Comparison of ENCODE assay signal across 26 cellular contexts in genomic region chr12:95208678-95209077, GRCh38. TPM values are rescaled to one million over a fixed set of nuclear protein-coding genes. Genes with fewer than 3 reads are reported as not detected.
DNase-seq lines count a peak whose midpoint lies in the region; ATAC-seq and TF ChIP-seq lines count a peak whose summit lies in the region.
"Had no signal": no experiment of that assay in that cellular context is flagged by ENCODE, and none has a peak within 500 bp of the region (broad histone marks: within the 10 kb centered on the region; RNA-seq: fewer than 3 reads in every experiment).

No MANE protein-coding gene starts in this region.

- no peak overlapping the region for H3K4me3 ChIP-seq in Panc1 (ENCODE audit: low read depth in 2 of 2, low read length in 2 of 2)
- H3K4me3 ChIP-seq in thyroid gland (replicated peaks in 1 of 3), result no peak overlapping the region
- H3K4me3 ChIP-seq in BE2C (ENCODE audit: low read depth, low read length), result no peak overlapping the region
- H3K4me3 ChIP-seq: SJSA1, spleen, tibial artery had no signal

- no peak overlapping the region for H3K4me3 Mint-ChIP-seq in T-cell
- H3K4me3 Mint-ChIP-seq: activated CD8-positive, alpha-beta memory T cell treated with anti-CD3 and anti-CD28 coated beads, Interleukin-2, amount 10 ng/mL, durations not matched to agents 7 days and 5 days; activated T-helper 17 cell treated with anti-CD3 and anti-CD28 coated beads, Interleukin-2, amount 50 U/mL, for 72 hours; naive thymus-derived CD4-positive, alpha-beta T cell; T-helper 1 cell treated with Interleukin-12 subunit alpha and Interleukin-12 subunit beta and Interleukin-4 antibody, amounts not matched to agents 30 μg/mL and 1 μg/mL, for 36 hours had no signal

- no peaks in the 10 kb centered on the region for H3K9me3 Mint-ChIP-seq in T-cell
- H3K9me3 Mint-ChIP-seq: activated naive CD4-positive, alpha-beta T cell treated with anti-CD3 and anti-CD28 coated beads, Interleukin-2, amount 50 U/mL, for 72 hours; activated T-helper 17 cell treated with anti-CD3 and anti-CD28 coated beads, Interleukin-2, amount 50 U/mL, for 72 hours; naive thymus-derived CD4-positive, alpha-beta T cell; T-helper 1 cell treated with Interleukin-12 subunit alpha and Interleukin-12 subunit beta and Interleukin-4 antibody, amounts not matched to agents 30 μg/mL and 1 μg/mL, for 36 hours had no signal

- H3K36me3 ChIP-seq in Panc1 (ENCODE audit: control insufficient read depth, insufficient read depth, low read length) (no peaks in the 10 kb centered on the region), thyroid gland (no peaks in the 10 kb centered on the region), BE2C (no peaks in the 10 kb centered on the region)
- H3K36me3 ChIP-seq: spleen, tibial artery had no signal

- CTCF ChIA-PET in Panc1 (lab: Charles Lee) (no interaction called here), T-cell (lab: Charles Lee) (no interaction called here)

- TF ChIP-seq CTCF in Panc1 (IDR thresholded peaks at IDR 0.05) (no peak), thyroid gland (IDR thresholded peaks at IDR 0.05) (no peak), BE2C (IDR thresholded peaks at IDR 0.05; ENCODE audit: low read depth, low read length) (no peak)

- intact Hi-C loops in Panc1 (cut with micrococcal nuclease; ENCODE audit: unreplicated experiment) (no loop called here), thyroid gland (cut with DNase I) (no loop called here)

- no peaks in the 10 kb centered on the region for H3K9me3 ChIP-seq in Panc1 (ENCODE audit: control insufficient read depth, insufficient read depth, low read depth, low read length)
- H3K9me3 ChIP-seq in thyroid gland, result no peaks in the 10 kb centered on the region
- H3K9me3 ChIP-seq in BE2C, result no peaks in the 10 kb centered on the region
- H3K9me3 ChIP-seq: SJSA1, spleen, tibial artery had no signal

- peaks cover 53% of the 10 kb centered on the region for H3K4me1 ChIP-seq in Panc1 (ENCODE audit: control insufficient read depth, insufficient read depth, low read length)
- peaks cover 33 to 36% of the 10 kb centered on the region in 2 donors for H3K4me1 ChIP-seq in thyroid gland
- H3K4me1 ChIP-seq in BE2C, result no peaks in the 10 kb centered on the region; the same call in 1 of the 2 replicates

- DNase-seq in NCI-H1417 (lab: John Stamatoyannopoulos, UW), result peak in 2 of 3 experiments; percentile 52 to 91
- no peak for DNase-seq in NCI-H1417 treated with DMSO at 0.1 percent for 48 hours (lab: John Stamatoyannopoulos, UW)
- DNase-seq in NCI-H2107 treated with DMSO at 0.1 percent for 48 hours (lab: John Stamatoyannopoulos, UW; ENCODE audit: unreplicated experiment), result peak; percentile 87
- no peak for DNase-seq in Panc1 (ENCODE audit: low read depth, low spot score)
- DNase-seq in thyroid gland, result peak; percentile 49 to 52
- DNase-seq in A172 (ENCODE audit: low spot score), result no peak
- DNase-seq in BE2C, result no peak
- no peak for DNase-seq in T-cell
- DNase-seq: 8988T; activated CD4-positive, alpha-beta T cell treated with anti-CD3 and anti-CD28 coated beads for 4 hours; activated CD8-positive, alpha-beta memory T cell treated with anti-CD3 and anti-CD28 coated beads, Interleukin-2, amount 10 ng/mL, durations not matched to agents 7 days and 5 days; aorta; caudate nucleus; dermis blood vessel endothelial cell; glutamatergic neuron; KG1; naive thymus-derived CD4-positive, alpha-beta T cell; NK-92 treated with Interleukin-12 subunit alpha and Interleukin-12 subunit beta, amount 100 ng/mL, for 24 hours; spleen; stimulated activated CD4-positive, alpha-beta T cell treated with anti-CD3 and anti-CD28 coated beads, Interleukin-4, amount 100 ng/mL, for 24 hours; stimulated activated naive CD8-positive, alpha-beta T cell treated with anti-CD3 and anti-CD28 coated beads, Interleukin-15, Interleukin-2, amounts not matched to agents 100 U/mL and 50 U/mL, for 24 hours; tibial artery had no signal

- 31 to 64% methylated on average over 7 of the region's 7 CpGs for WGBS in thyroid gland, 2 donors

- H3K27me3 ChIP-seq in Panc1 (ENCODE audit: control insufficient read depth, insufficient read depth, low read length), result no peaks in the 10 kb centered on the region
- no peaks in the 10 kb centered on the region for H3K27me3 ChIP-seq in thyroid gland
- no peaks in the 10 kb centered on the region for H3K27me3 ChIP-seq in BE2C
- H3K27me3 ChIP-seq: SJSA1, spleen, tibial artery had no signal

- POLR2A ChIA-PET in Panc1 (lab: Charles Lee) (no interaction called here), T-cell (lab: Charles Lee) (interaction anchor here in 1 of 2 donors (0.7 kb wide), 1 partner anchor 363 kb away, joined by 5 read pairs; no protein-coding TSS in a partner anchor)

- H3K27me3 Mint-ChIP-seq in T-cell, result peaks cover 0 to 2% of the 10 kb centered on the region in 2 donors
- H3K27me3 Mint-ChIP-seq: activated T-helper 17 cell treated with anti-CD3 and anti-CD28 coated beads, Interleukin-2, amount 50 U/mL, for 72 hours had no signal

- no peaks in the 10 kb centered on the region for H3K4me1 Mint-ChIP-seq in T-cell
- H3K4me1 Mint-ChIP-seq: activated CD8-positive, alpha-beta memory T cell treated with anti-CD3 and anti-CD28 coated beads, Interleukin-2, amount 10 ng/mL, durations not matched to agents 7 days and 5 days had no signal

- TF ChIP-seq POLR2A in thyroid gland (IDR thresholded peaks at IDR 0.05), result no peak

- in situ Hi-C loops in Panc1 (cut with HindIII; ENCODE audit: low pct_unique_long_range_greater_than_20kb, low sequenced_read_pairs), result loop anchor here (5.0 kb wide), 1 partner anchor 91 kb away; no protein-coding TSS in a partner anchor

- H3K27ac Mint-ChIP-seq in T-cell, result no peak overlapping the region
- H3K27ac Mint-ChIP-seq: activated CD8-positive, alpha-beta memory T cell treated with anti-CD3 and anti-CD28 coated beads, Interleukin-2, amount 10 ng/mL, durations not matched to agents 7 days and 5 days; activated naive CD4-positive, alpha-beta T cell treated with anti-CD3 and anti-CD28 coated beads, Interleukin-2, amount 50 U/mL, for 72 hours; activated T-helper 17 cell treated with anti-CD3 and anti-CD28 coated beads, Interleukin-2, amount 50 U/mL, for 72 hours; naive thymus-derived CD4-positive, alpha-beta T cell; T-helper 1 cell treated with Interleukin-12 subunit alpha and Interleukin-12 subunit beta and Interleukin-4 antibody, amounts not matched to agents 30 μg/mL and 1 μg/mL, for 36 hours had no signal

- peak overlapping the region; percentile 15 for H3K27ac ChIP-seq in Panc1 (ENCODE audit: low read length)
- H3K27ac ChIP-seq in thyroid gland, result peak overlapping the region in 2 of 3 donors; percentile 18 to 27
- H3K27ac ChIP-seq: SJSA1, spleen, tibial artery had no signal

- BruUV-seq in Panc1 (replicated peaks; lab: Mats Ljungman, UMichigan), result no TSS peak

- ATAC-seq in Panc1, result no peak
- ATAC-seq in T-cell (replicated peaks in 1 of 4), result no peak
- ATAC-seq: activated CD8-positive, alpha-beta memory T cell treated with anti-CD3 and anti-CD28 coated beads, Interleukin-2, amount 10 ng/mL, durations not matched to agents 7 days and 5 days; activated naive CD4-positive, alpha-beta T cell treated with anti-CD3 and anti-CD28 coated beads, Interleukin-2, amount 50 U/mL, for 72 hours; activated T-helper 17 cell treated with anti-CD3 and anti-CD28 coated beads, Interleukin-2, amount 50 U/mL, for 72 hours; naive thymus-derived CD4-positive, alpha-beta T cell; stimulated activated naive CD8-positive, alpha-beta T cell treated with anti-CD3 and anti-CD28 coated beads, Interleukin-15, Interleukin-2, amounts not matched to agents 100 U/mL and 50 U/mL, for 24 hours had no signal

- H3K36me3 Mint-ChIP-seq in T-cell, result no peaks in the 10 kb centered on the region
- H3K36me3 Mint-ChIP-seq: activated CD8-positive, alpha-beta memory T cell treated with anti-CD3 and anti-CD28 coated beads, Interleukin-2, amount 10 ng/mL, durations not matched to agents 7 days and 5 days; activated naive CD4-positive, alpha-beta T cell treated with anti-CD3 and anti-CD28 coated beads, Interleukin-2, amount 50 U/mL, for 72 hours had no signal

RNA-seq across cellular contexts. Expression of gene FGD6, which starts 8.6 kb away (rescaled TPM):
- total RNA-seq in Panc1 (2021; ENCODE audit: unreplicated experiment) (28.3 TPM), thyroid gland (10 to 100 TPM; 27.1 to 33.7 (median 30.8) TPM), T-cell (1 to 10 TPM in 2 of 5 donors, under 1 TPM in 3; 0.55 to 1.9 (median 0.70) TPM)
- polyA plus RNA-seq in Panc1 (2012; ENCODE audit: insufficient read length), result 9.2 TPM
- total RNA-seq in A172 (2014; rRNA removed; shearing (Covaris generic)), result 12.3 and 12.4 TPM in 2 replicates
- polyA plus RNA-seq in BE2C (2012; ENCODE audit: insufficient read depth, insufficient read length, low read depth), result 2.4 TPM

RNA-seq across cellular contexts. Expression of gene VEZT, which starts 8.9 kb away (rescaled TPM):
- total RNA-seq in Panc1 (2021; ENCODE audit: unreplicated experiment), result 70.6 TPM
- 35.8 TPM for polyA plus RNA-seq in Panc1 (2012; ENCODE audit: insufficient read length)
- total RNA-seq in thyroid gland, result 100 to 1,000 TPM; 101 to 186 (median 160) TPM
- 82.6 and 104 TPM in 2 replicates for total RNA-seq in A172 (2014; rRNA removed; shearing (Covaris generic))
- 48.4 TPM for polyA plus RNA-seq in BE2C (2012; ENCODE audit: insufficient read depth, insufficient read length, low read depth)
- 10 to 100 TPM; 27.0 to 48.9 (median 36.8) TPM for total RNA-seq in T-cell

Comparison
In these comparisons a context has a peak if more than half of its experiments do, and no peak if none do; other contexts are left out.
1. DNase-seq: peak in NCI-H1417 (2 of 3), NCI-H2107 treated with DMSO at 0.1 percent for 48 hours (single experiment) and thyroid gland (2 of 2); none in NCI-H1417 treated with DMSO at 0.1 percent for 48 hours (single experiment), Panc1 (single experiment), A172 (single experiment), BE2C (single experiment) and T-cell (0 of 34).